Comparison of ENCODE assay signal across 9 cellular contexts in the genomic region with DNA sequence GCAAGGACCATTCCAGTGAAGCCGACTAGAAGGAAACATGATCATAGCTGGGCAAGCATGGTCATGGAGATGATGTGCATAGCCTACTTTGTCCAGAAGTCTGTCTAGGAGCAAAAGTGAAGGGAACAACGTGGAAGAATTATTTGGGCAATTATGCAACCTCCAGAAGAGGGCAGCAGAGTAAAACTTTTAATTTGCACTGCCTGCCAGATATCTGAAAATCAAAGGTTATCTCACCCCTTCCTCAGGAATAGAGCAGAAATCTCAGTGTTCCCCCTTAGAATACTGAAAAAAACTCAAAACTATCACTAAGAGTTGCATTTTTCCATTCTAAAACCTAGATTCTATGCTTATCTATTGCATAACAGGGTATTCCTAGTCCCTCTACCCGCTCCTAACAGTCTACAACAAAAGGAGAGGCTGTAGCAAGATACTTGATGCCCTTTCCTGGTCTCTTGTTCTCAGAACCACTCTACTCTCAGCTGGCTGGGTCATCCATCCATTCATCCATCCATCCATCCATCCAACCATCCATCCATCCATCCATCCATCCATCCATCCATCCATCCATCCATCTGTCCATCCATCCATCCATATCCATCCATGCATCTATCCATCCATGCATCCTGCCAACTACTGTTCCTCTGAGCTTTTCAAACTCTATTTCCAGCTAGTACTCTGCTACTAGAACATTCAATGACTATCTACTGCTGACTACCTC. TPM values are rescaled to one million over a fixed set of nuclear protein-coding genes. Genes with fewer than 3 reads are reported as not detected.
DNase-seq lines count a peak whose midpoint lies in the region; ATAC-seq, FAIRE-seq and TF ChIP-seq lines count a peak whose summit lies in the region.
"Had no signal": no experiment of that assay in that cellular context is flagged by ENCODE, and none has a peak within 500 bp of the region (broad histone marks: within the 10 kb centered on the region; RNA-seq: fewer than 3 reads in every experiment).

No MANE protein-coding gene starts in this region.

- no peaks in the 10 kb centered on the region for H3K27me3 ChIP-seq in ovary

- H3K27ac ChIP-seq in ovary: no peak overlapping the region
- H3K27ac ChIP-seq: skin epidermis had no signal

- no peaks in the 10 kb centered on the region for H3K4me1 ChIP-seq in ovary (ENCODE audit: insufficient read depth)

- peak; percentile 68 for FAIRE-seq in G401.6 (lab: Jason Lieb, UNC)

- CTCF ChIA-PET in WTC11 (lab: Charles Lee): interaction anchor here (1.0 to 2.0 kb wide), 9 partner anchors 9 to 630 kb away, joined by 3 to 15 read pairs (median 3); a partner anchor contains a TSS

- no peaks in the 10 kb centered on the region for H3K4me1 Mint-ChIP-seq in WTC11

- peak; percentile 47 for DNase-seq in Ammon's horn (ENCODE audit: low spot score)
- peak; percentile 2 for DNase-seq in NCI-H128 (lab: John Stamatoyannopoulos, UW; ENCODE audit: unreplicated experiment)
- peak; percentile 12 for DNase-seq in WTC11 (ENCODE audit: low spot score)
- peak; percentile 32 for DNase-seq in fibroblast of the conjunctiva (ENCODE audit: low read depth)
- no peak for DNase-seq in ovary

- intact Hi-C loops in ovary (cut with DNase I): loop anchor here in 3 of 4 donors (5.0 to 10.0 kb wide), 3 partner anchors 316 to 324 kb away; no protein-coding TSS in a partner anchor

- TF ChIP-seq EP300 in ovary (IDR thresholded peaks at IDR 0.05): no peak

- no peak overlapping the region for H3K4me3 Mint-ChIP-seq in WTC11

- ATAC-seq in WTC11 (peak; percentile 70), HG02623 (IDR thresholded peaks at IDR 0.05; ENCODE audit: unreplicated experiment) (no peak), GM18868 (IDR thresholded peaks at IDR 0.05; ENCODE audit: unreplicated experiment) (no peak)

- H3K36me3 Mint-ChIP-seq in WTC11: no peaks in the 10 kb centered on the region

- WGBS in ovary, 3 donors: 34 to 37% (median 35%) methylated on average over 3 of the region's 3 CpGs

- no peaks in the 10 kb centered on the region for H3K27me3 Mint-ChIP-seq in WTC11 (ENCODE audit: low read depth)

- POLR2A ChIA-PET in WTC11 (lab: Charles Lee): no interaction called here

- peak; percentile 48; the same call in 1 of the 2 replicates for TF ChIP-seq CTCF in WTC11 (IDR thresholded peaks at IDR 0.05)
- TF ChIP-seq CTCF in ovary (IDR thresholded peaks at IDR 0.05): peak in 2 of 3 donors; percentile 32 to 59

- no peak overlapping the region for H3K4me3 ChIP-seq in ovary
- H3K4me3 ChIP-seq: skin epidermis had no signal

- H3K36me3 ChIP-seq in ovary: no peaks in the 10 kb centered on the region

- peaks cover 13% of the 10 kb centered on the region for H3K9me3 Mint-ChIP-seq in WTC11

- H3K27ac Mint-ChIP-seq in WTC11: no peak overlapping the region

- H3K9me3 ChIP-seq in ovary: no peaks in the 10 kb centered on the region

- no peak for TF ChIP-seq POLR2A in ovary (IDR thresholded peaks at IDR 0.05)

TF ChIP-seq in WTC11, 78 proteins besides CTCF, POLR2A, EP300 and RAD21:
- no peak for TF ChIP-seq SOX15 (CRISPR knock-in tag; IDR thresholded peaks at IDR 0.05)

RNA-seq across cellular contexts. Expression of a gene that starts 8.4 kb away (rescaled TPM):
- total RNA-seq in WTC11 (2021) (6.7 to 9.5 TPM (median 8.1 TPM) in 3 replicates), ovary (1 to 10 TPM; 2.3 to 9.0 (median 7.0) TPM)
- polyA plus RNA-seq in ovary: 1 to 10 TPM; 6.3 to 7.6 TPM

RNA-seq across cellular contexts. Expression of a gene that starts 50.9 kb away (rescaled TPM):
- total RNA-seq in WTC11 (2021) (27.5 to 27.8 TPM (median 27.8 TPM) in 3 replicates), ovary (10 to 100 TPM; 28.1 to 57.2 (median 41.0) TPM)
- polyA plus RNA-seq in ovary: 10 to 100 TPM in 1 of 2 donors, 1 to 10 TPM in 1; 7.9 to 15.1 TPM

Comparison
In these comparisons a context has a peak if more than half of its experiments do, and no peak if none do; other contexts are left out.
1. DNase-seq: peak in Ammon's horn (single experiment), NCI-H128 (single experiment), WTC11 (single experiment) and fibroblast of the conjunctiva (single experiment); none in ovary (0 of 5).